Comparison of ENCODE assay signal across 11 cellular contexts in the genomic region with DNA sequence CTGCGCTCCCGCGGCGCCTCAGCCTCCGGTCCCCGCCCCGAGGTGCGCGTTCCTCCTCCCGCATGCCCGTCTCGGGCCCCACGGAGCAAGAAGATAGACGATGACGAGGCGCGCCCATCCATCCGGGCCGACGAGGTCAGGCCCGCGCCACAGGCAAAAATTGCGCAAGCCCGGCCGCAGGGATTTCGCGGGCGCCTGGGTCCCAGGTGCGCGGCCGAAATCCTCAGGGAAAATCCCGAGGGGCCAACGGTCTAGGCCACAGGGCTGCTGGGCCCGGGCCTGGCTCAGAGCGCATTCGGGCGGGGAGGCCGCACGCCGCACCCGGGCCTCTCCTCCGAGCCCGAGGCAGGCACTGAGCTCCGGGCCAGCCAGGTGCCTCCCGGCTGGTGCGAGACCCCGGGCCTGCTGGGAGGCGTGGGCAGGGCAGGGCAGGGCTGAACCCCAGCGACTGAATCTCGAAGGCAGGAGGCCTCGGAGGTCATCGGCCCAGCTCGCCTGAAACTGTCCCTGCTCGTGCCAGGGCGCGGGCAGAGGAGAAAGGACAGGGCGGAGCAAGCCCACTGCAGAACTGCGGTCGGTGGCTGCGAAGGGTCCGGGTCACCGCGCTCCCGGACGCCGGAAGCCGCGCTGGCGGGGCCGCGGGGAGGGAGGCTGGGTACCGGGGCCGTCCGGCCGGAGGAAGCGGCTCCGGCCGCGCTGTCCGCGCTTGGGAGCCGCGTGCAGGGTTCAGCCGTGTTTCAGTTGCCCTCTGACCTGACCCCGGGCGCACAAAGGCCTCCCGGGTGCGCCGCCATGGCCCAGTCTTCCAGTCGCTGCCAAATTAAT.
DNase-seq lines count a peak whose midpoint lies in the region; ATAC-seq, FAIRE-seq and TF ChIP-seq lines count a peak whose summit lies in the region.
"Had no signal": no experiment of that assay in that cellular context is flagged by ENCODE, and none has a peak within 500 bp of the region (broad histone marks: within the 10 kb centered on the region; RNA-seq: fewer than 3 reads in every experiment).

No MANE protein-coding gene starts in this region.

- ATAC-seq in K562 (no peak), lung (ENCODE audit: insufficient read depth, low FRiP score) (peak; percentile 27), GM21528 (IDR thresholded peaks at IDR 0.05; ENCODE audit: low FRiP score, unreplicated experiment) (no peak)

- TF ChIP-seq CTCF in K562 (IDR thresholded peaks at IDR 0.05 in 2 of 3, conservative IDR thresholded peaks at IDR 0.05 in 1 of 3; ENCODE audit: insufficient read depth in 2 of 3, low read depth in 1 of 3, low read length in 3 of 3) (no peak), lung (IDR thresholded peaks at IDR 0.05; ENCODE audit: control extremely low read depth, extremely low read depth) (no peak), suprapubic skin (IDR thresholded peaks at IDR 0.05) (no peak)

- TF ChIP-seq EP300 in K562 (IDR thresholded peaks at IDR 0.05; ENCODE audit: low read length) (no peak), suprapubic skin (IDR thresholded peaks at IDR 0.05) (no peak)

- CTCF ChIA-PET in K562 (lab: Yijun Ruan, JAX; ENCODE audit: low intra/inter-chr PET ratio) = no interaction called here

- no peak overlapping the region for H2AFZ ChIP-seq in K562 (ENCODE audit: low read depth, low read length)

- DNase-seq in activated naive CD4-positive, alpha-beta T cell treated with Interleukin-2 at 50 U/mL for 16 hours = no peak
- DNase-seq in K562 (ENCODE audit: extremely low read depth in 1 of 4, low spot score in 3 of 4) = no peak
- DNase-seq in lung (ENCODE audit: low spot score) = no peak
- DNase-seq in suprapubic skin (ENCODE audit: low spot score in 2 of 2) = no peak
- no peak for DNase-seq in HuH-7.5 (ENCODE audit: low spot score)
- no peak for DNase-seq in COR-L47 (lab: John Stamatoyannopoulos, UW)
- DNase-seq: activated effector memory CD4-positive, alpha-beta T cell treated with anti-CD3 and anti-CD28 coated beads, Interleukin-2, amount 50 U/mL, for 16 hours; GF-D8 had no signal

- H3K4me3 Mint-ChIP-seq in activated naive CD4-positive, alpha-beta T cell treated with anti-CD3 and anti-CD28 coated beads, Interleukin-2, amount 50 U/mL, for 24 hours = peak overlapping the region; percentile 70

- no peak for TF ChIP-seq RAD21 in K562 (CRISPR knock-in tag; conservative IDR thresholded peaks at IDR 0.05 in 1 of 2, IDR thresholded peaks at IDR 0.05 in 1 of 2)

- no peaks in the 10 kb centered on the region for H3K9me3 ChIP-seq in K562 (replicated peaks; ENCODE audit: control insufficient read depth, insufficient read depth, low read depth, low read length)
- peaks cover 7 to 21% of the 10 kb centered on the region in 2 donors for H3K9me3 ChIP-seq in lung (ENCODE audit: control insufficient read depth in 2 of 2, insufficient read depth in 1 of 2, low read length in 1 of 2)
- peaks cover 7% of the 10 kb centered on the region for H3K9me3 ChIP-seq in suprapubic skin

- H3K27me3 ChIP-seq in K562 (ENCODE audit: control insufficient read depth in 2 of 2, insufficient read depth in 2 of 2, low read length in 2 of 2) (peaks cover 28 to 40% of the 10 kb centered on the region in 2 experiments; a peak in 4 of 5 replicates), lung (ENCODE audit: control insufficient read depth, insufficient read depth) (peaks cover 18% of the 10 kb centered on the region), suprapubic skin (peaks cover 62% of the 10 kb centered on the region)

- TF ChIP-seq POLR2A in K562 (conservative IDR thresholded peaks at IDR 0.05) = no peak
- TF ChIP-seq POLR2A in suprapubic skin (IDR thresholded peaks at IDR 0.05) = no peak

- no peaks in the 10 kb centered on the region for H3K79me2 ChIP-seq in K562 (ENCODE audit: control insufficient read depth, insufficient read depth, low read length)

- H4K20me1 ChIP-seq in K562 (replicated peaks; ENCODE audit: control insufficient read depth, insufficient read depth, low read length) = no peaks in the 10 kb centered on the region

- H3K36me3 Mint-ChIP-seq in activated naive CD4-positive, alpha-beta T cell treated with anti-CD3 and anti-CD28 coated beads, Interleukin-2, amount 50 U/mL, for 24 hours = peaks cover 14% of the 10 kb centered on the region

- H3K27ac Mint-ChIP-seq in activated naive CD4-positive, alpha-beta T cell treated with anti-CD3 and anti-CD28 coated beads, Interleukin-2, amount 50 U/mL, for 24 hours = no peak overlapping the region

- H3K36me3 ChIP-seq in K562 (ENCODE audit: control insufficient read depth, insufficient read depth, low read length) = no peaks in the 10 kb centered on the region
- H3K36me3 ChIP-seq in lung (ENCODE audit: control insufficient read depth in 2 of 2, insufficient read depth in 2 of 2, low read length in 2 of 2) = no peaks in the 10 kb centered on the region
- no peaks in the 10 kb centered on the region for H3K36me3 ChIP-seq in suprapubic skin
- H3K36me3 ChIP-seq: neutrophil had no signal

- intact Hi-C loops in K562 (cut with micrococcal nuclease) = no loop called here

- in situ Hi-C loops in K562 (cut with MboI) = no loop called here

- H3K9me1 ChIP-seq in K562 (ENCODE audit: control insufficient read depth, insufficient read depth, low read length) = no peaks in the 10 kb centered on the region

- WGBS in K562 (ENCODE audit: insufficient coverage, low coverage, missing lambda C conversion rate) = 13% methylated on average over 46 of the region's 90 CpGs
- WGBS in lung, 2 donors = 3 to 6% methylated on average over 89 to 90 of the region's 90 CpGs
- no CpG with 5 or more reads among the region's 90 CpGs for WGBS in suprapubic skin

- H3K4me1 Mint-ChIP-seq in activated naive CD4-positive, alpha-beta T cell treated with anti-CD3 and anti-CD28 coated beads, Interleukin-2, amount 50 U/mL, for 24 hours = peaks cover 21% of the 10 kb centered on the region

- H3K4me1 ChIP-seq in K562 (replicated peaks in 1 of 2; ENCODE audit: control insufficient read depth in 2 of 2, insufficient read depth in 2 of 2, low read length in 2 of 2) (peaks cover 0 to 21% of the 10 kb centered on the region in 2 experiments; a peak in 1 of 5 replicates), lung (ENCODE audit: control insufficient read depth in 2 of 2, insufficient read depth in 2 of 2, low read length in 2 of 2) (peaks cover 0 to 14% of the 10 kb centered on the region in 2 donors), suprapubic skin (peaks cover 14% of the 10 kb centered on the region)

- H3K9ac ChIP-seq in K562 (ENCODE audit: insufficient read depth in 1 of 2, low read depth in 2 of 2, low read length in 2 of 2) = no peak overlapping the region

- no TSS peak for BruUV-seq in K562 (replicated peaks; lab: Mats Ljungman, UMichigan)

- POLR2A ChIA-PET in K562 (lab: Yijun Ruan, JAX) = interaction anchor here (0.8 kb wide), 1 partner anchor 10 kb away, joined by 3 read pairs; no protein-coding TSS in a partner anchor

- no peak overlapping the region for H3K27ac ChIP-seq in K562 (ENCODE audit: extremely low read depth, low read depth, low read length)
- no peak overlapping the region for H3K27ac ChIP-seq in lung (ENCODE audit: low read depth in 1 of 2, low read length in 1 of 2)
- no peak overlapping the region for H3K27ac ChIP-seq in suprapubic skin
- H3K27ac ChIP-seq: neutrophil had no signal

- peaks cover 53% of the 10 kb centered on the region for H3K27me3 Mint-ChIP-seq in activated naive CD4-positive, alpha-beta T cell treated with anti-CD3 and anti-CD28 coated beads, Interleukin-2, amount 50 U/mL, for 24 hours

- peaks cover 19% of the 10 kb centered on the region for H3K9me3 Mint-ChIP-seq in activated naive CD4-positive, alpha-beta T cell treated with anti-CD3 and anti-CD28 coated beads, Interleukin-2, amount 50 U/mL, for 24 hours

- no peak for FAIRE-seq in K562 (lab: Jason Lieb, UNC)

- H3K4me2 ChIP-seq in K562 (ENCODE audit: insufficient read depth, low read length) = no peak overlapping the region

- H3K4me3 ChIP-seq in K562 = no peak overlapping the region
- no peak overlapping the region for H3K4me3 ChIP-seq in lung
- peak overlapping the region; percentile 29 for H3K4me3 ChIP-seq in suprapubic skin

TF ChIP-seq in K562, 482 proteins besides CTCF, POLR2A, EP300 and RAD21:
- no peak for TF ChIP-seq POLR3G (IDR thresholded peaks at IDR 0.05; ENCODE audit: extremely low read depth, insufficient read length, insufficient replicate concordance)
- 0 out of 2 replicates have a peak, but pooled peaks have one; percentile 32 for TF ChIP-seq CEBPB (tag; IDR thresholded peaks at IDR 0.05)
TF ChIP-seq in K562: peak in this region for 1.
